19 cellular contexts compared by ENCODE assay signal in genomic region chr2:43623052-43623451, GRCh38. TPM values are rescaled to one million over a fixed set of nuclear protein-coding genes. Genes with fewer than 3 reads are reported as not detected.
DNase-seq lines count a peak whose midpoint lies in the region; ATAC-seq, FAIRE-seq and TF ChIP-seq lines count a peak whose summit lies in the region.
"Had no signal": no experiment of that assay in that cellular context is flagged by ENCODE, and none has a peak within 500 bp of the region (broad histone marks: within the 10 kb centered on the region; RNA-seq: fewer than 3 reads in every experiment).

No MANE protein-coding gene starts in this region.

- no peak for FAIRE-seq in H1 (lab: Jason Lieb, UNC)
- FAIRE-seq: G401.6 had no signal

- no peak overlapping the region for H3K4me2 ChIP-seq in H1 (ENCODE audit: insufficient read depth in 1 of 2, low read depth in 2 of 2, low read length in 2 of 2)
- H3K4me2 ChIP-seq: KMS-11 had no signal

- no peaks in the 10 kb centered on the region for H3K79me1 ChIP-seq in H1 (ENCODE audit: low read depth, low read length)

- H2AFZ ChIP-seq in H1 (ENCODE audit: low read length): peak overlapping the region; percentile 49; the same call in 1 of the 2 replicates

- H3K27ac Mint-ChIP-seq in MCF 10A (ENCODE audit: low read depth, unreplicated experiment): no peak overlapping the region
- H3K27ac Mint-ChIP-seq: endodermal cell had no signal

- TF ChIP-seq CTCF in MCF 10A (IDR thresholded peaks at IDR 0.05; ENCODE audit: unreplicated experiment) (no peak), breast epithelium (IDR thresholded peaks at IDR 0.05) (no peak), H1 (IDR thresholded peaks at IDR 0.05; ENCODE audit: control extremely low read depth in 1 of 3, insufficient read depth in 1 of 3, low read depth in 1 of 3, low read length in 3 of 3) (no peak), lower lobe of right lung (IDR thresholded peaks at IDR 0.05) (no peak), uterus (IDR thresholded peaks at IDR 0.05) (no peak)

- H3K9me3 Mint-ChIP-seq in MCF 10A (ENCODE audit: unreplicated experiment): no peaks in the 10 kb centered on the region
- H3K9me3 Mint-ChIP-seq: central memory CD8-positive, alpha-beta T cell; endodermal cell had no signal

- TF ChIP-seq EP300 in H1 (IDR thresholded peaks at IDR 0.05; ENCODE audit: borderline replicate concordance in 1 of 2, low read depth in 2 of 2, low read length in 2 of 2): no peak

- H3K4me3 ChIP-seq in breast epithelium: no peak overlapping the region
- no peak overlapping the region for H3K4me3 ChIP-seq in H1 (ENCODE audit: extremely low read depth in 1 of 4, insufficient read depth in 2 of 4, low read depth in 3 of 4, low read length in 4 of 4)
- H3K4me3 ChIP-seq in lower lobe of right lung: no peak overlapping the region
- no peak overlapping the region for H3K4me3 ChIP-seq in uterus
- H3K4me3 ChIP-seq: thoracic aorta had no signal

- no peak overlapping the region for H2AK5ac ChIP-seq in H1 (ENCODE audit: low read depth, low read length)

- CTCF ChIA-PET in MCF 10A (lab: Yijun Ruan, JAX) (interaction anchor here (0.5 to 1.1 kb wide), 3 partner anchors 10 to 600 kb away, joined by 3 to 4 read pairs (median 3); no protein-coding TSS in a partner anchor), H1 (lab: Charles Lee; ENCODE audit: partially characterized antibody) (interaction anchor here (1.5 to 1.8 kb wide), 2 partner anchors 11 to 14 kb away, joined by 3 to 4 read pairs; no protein-coding TSS in a partner anchor)

- H3K4me1 ChIP-seq in breast epithelium (no peaks in the 10 kb centered on the region), H1 (replicated peaks in 1 of 4; ENCODE audit: control insufficient read depth in 3 of 4, insufficient read depth in 4 of 4, low read length in 3 of 4) (no peaks in the 10 kb centered on the region), lower lobe of right lung (no peaks in the 10 kb centered on the region), uterus (no peaks in the 10 kb centered on the region)

- no peak overlapping the region for H3K4ac ChIP-seq in H1 (replicated peaks; ENCODE audit: insufficient read length, low read depth, low read length)

- H3K9ac ChIP-seq in H1 (replicated peaks in 1 of 4; ENCODE audit: extremely low read depth in 1 of 4, low read depth in 3 of 4, low read length in 3 of 4): no peak overlapping the region
- H3K9ac ChIP-seq: KMS-11 had no signal

- no peak overlapping the region for H2BK20ac ChIP-seq in H1 (ENCODE audit: low read length)

- no peaks in the 10 kb centered on the region for H3K36me3 ChIP-seq in breast epithelium
- H3K36me3 ChIP-seq in H1 (ENCODE audit: control insufficient read depth in 2 of 4, insufficient read depth in 4 of 4, low read length in 3 of 4): no peaks in the 10 kb centered on the region
- no peaks in the 10 kb centered on the region for H3K36me3 ChIP-seq in lower lobe of right lung
- H3K36me3 ChIP-seq in uterus: no peaks in the 10 kb centered on the region
- H3K36me3 ChIP-seq: thoracic aorta had no signal

- H3K23me2 ChIP-seq in H1 (ENCODE audit: low read depth, low read length): no peaks in the 10 kb centered on the region

- H3K23ac ChIP-seq in H1 (ENCODE audit: insufficient read length): no peak overlapping the region

- no peak overlapping the region for H3K56ac ChIP-seq in H1 (replicated peaks; ENCODE audit: insufficient read length, low read depth, low read length)

- H3K9me3 ChIP-seq in breast epithelium (no peaks in the 10 kb centered on the region), H1 (ENCODE audit: insufficient read depth in 2 of 2, low read depth in 1 of 2, low read length in 1 of 2) (no peaks in the 10 kb centered on the region), lower lobe of right lung (no peaks in the 10 kb centered on the region), uterus (no peaks in the 10 kb centered on the region)
- H3K9me3 ChIP-seq: thoracic aorta had no signal

- DNase-seq in MCF 10A (ENCODE audit: unreplicated experiment) (peak; percentile 6), breast epithelium (ENCODE audit: low spot score in 2 of 2) (no peak), H1 (ENCODE audit: low read depth in 1 of 2, low spot score in 2 of 2) (no peak), lower lobe of right lung (no peak), uterus (peak; percentile 50 to 54)
- DNase-seq: ACHN; activated CD4-positive, alpha-beta T cell treated with anti-CD3 and anti-CD28 coated beads for 4 hours; endodermal cell; NCI-H146; NCI-H526; SHP77 had no signal

- WGBS in H1 (ENCODE audit: extremely low coverage in 1 of 2, insufficient coverage in 1 of 2, insufficient read length in 1 of 2, insufficient replicate concordance in 2 of 2, low coverage in 1 of 2, low lambda C conversion rate in 2 of 2, missing lambda C conversion rate in 1 of 2), 2 experiments: 95% methylated on average over 4 of the region's 4 CpGs; no CpG with 5 or more reads in 1 of the 2 experiments

- H3K36me3 Mint-ChIP-seq in MCF 10A (ENCODE audit: insufficient read depth, unreplicated experiment): no peaks in the 10 kb centered on the region

- H4K5ac ChIP-seq in H1 (ENCODE audit: insufficient read length, low read depth, low read length): no peak overlapping the region

- ATAC-seq in lower lobe of right lung: peak; percentile 39 to 41
- ATAC-seq in GM18909 (IDR thresholded peaks at IDR 0.05; ENCODE audit: poor library complexity, unreplicated experiment): no peak
- no peak for ATAC-seq in HG03097 (IDR thresholded peaks at IDR 0.05; ENCODE audit: low FRiP score, unreplicated experiment)
- ATAC-seq in GM19023 (IDR thresholded peaks at IDR 0.05; ENCODE audit: unreplicated experiment): no peak

- H3K4me3 Mint-ChIP-seq in MCF 10A (ENCODE audit: unreplicated experiment): no peak overlapping the region
- H3K4me3 Mint-ChIP-seq: central memory CD8-positive, alpha-beta T cell; endodermal cell had no signal

- no peaks in the 10 kb centered on the region for H3K79me2 ChIP-seq in H1 (ENCODE audit: control insufficient read depth in 1 of 2, insufficient read depth in 2 of 2, low read length in 2 of 2)

- H3K27me3 Mint-ChIP-seq in MCF 10A (ENCODE audit: insufficient read depth, unreplicated experiment): peaks cover 31% of the 10 kb centered on the region

- no peak for TF ChIP-seq RAD21 in H1 (IDR thresholded peaks at IDR 0.05 in 1 of 2, conservative IDR thresholded peaks at IDR 0.05 in 1 of 2; ENCODE audit: low read depth in 2 of 2, low read length in 2 of 2)

- no peaks in the 10 kb centered on the region for H4K20me1 ChIP-seq in H1 (replicated peaks in 1 of 2; ENCODE audit: control insufficient read depth in 1 of 2, insufficient read depth in 2 of 2, low read length in 2 of 2)

- no peak overlapping the region for H3K14ac ChIP-seq in H1 (ENCODE audit: insufficient read length)

- H3K27me3 ChIP-seq in breast epithelium: no peaks in the 10 kb centered on the region
- H3K27me3 ChIP-seq in H1 (replicated peaks in 1 of 4; ENCODE audit: control insufficient read depth in 3 of 4, extremely low read depth in 1 of 4, insufficient read depth in 3 of 4, low read length in 3 of 4): no peaks in the 10 kb centered on the region
- H3K27me3 ChIP-seq in lower lobe of right lung (ENCODE audit: low read depth): no peaks in the 10 kb centered on the region
- no peaks in the 10 kb centered on the region for H3K27me3 ChIP-seq in uterus

- BruUV-seq in MCF 10A (replicated peaks; lab: Mats Ljungman, UMichigan): no TSS peak

- no peak overlapping the region for H2BK15ac ChIP-seq in H1 (ENCODE audit: low read length)

- H2BK120ac ChIP-seq in H1 (replicated peaks; ENCODE audit: low read depth, low read length): no peak overlapping the region

- no peak overlapping the region for H4K91ac ChIP-seq in H1 (replicated peaks; ENCODE audit: insufficient read length, low read length)

- H3K27ac ChIP-seq in breast epithelium (peak overlapping the region in 1 of 2 donors; percentile 9), H1 (ENCODE audit: low read depth, low read length) (no peak overlapping the region), lower lobe of right lung (peak overlapping the region; percentile 32), uterus (peak overlapping the region; percentile 64 to 69)
- H3K27ac ChIP-seq: HL-60, KMS-11, thoracic aorta had no signal

- H3K4me1 Mint-ChIP-seq in MCF 10A (ENCODE audit: insufficient read depth, unreplicated experiment): no peaks in the 10 kb centered on the region
- H3K4me1 Mint-ChIP-seq: central memory CD8-positive, alpha-beta T cell; endodermal cell had no signal

- TF ChIP-seq POLR2A in breast epithelium (IDR thresholded peaks at IDR 0.05): no peak
- no peak for TF ChIP-seq POLR2A in H1 (IDR thresholded peaks at IDR 0.05; ENCODE audit: control extremely low read depth in 1 of 2, low read depth in 2 of 2, low read length in 2 of 2)
- TF ChIP-seq POLR2A in uterus (IDR thresholded peaks at IDR 0.05): no peak

- intact Hi-C loops in MCF 10A (cut with micrococcal nuclease): no loop called here
- intact Hi-C loops in breast epithelium (cut with DNase I; ENCODE audit: low total_unique reads): no loop called here
- intact Hi-C loops in lower lobe of right lung (cut with DNase I): no loop called here
- intact Hi-C loops in uterus (cut with DNase I; ENCODE audit: low total_unique reads): no loop called here

- H4K8ac ChIP-seq in H1 (ENCODE audit: extremely low read depth, insufficient read depth, low read length): no peak overlapping the region

- POLR2A ChIA-PET in MCF 10A (lab: Yijun Ruan, JAX) (no interaction called here), H1 (lab: Charles Lee; ENCODE audit: partially characterized antibody) (no interaction called here)

- no peak overlapping the region for H3K18ac ChIP-seq in H1 (ENCODE audit: extremely low read depth, low read length)

- no peak overlapping the region for H2BK12ac ChIP-seq in H1 (ENCODE audit: low read depth, low read length)

- H2BK5ac ChIP-seq in H1 (ENCODE audit: low read depth, low read length): no peak overlapping the region

RNA-seq across cellular contexts. Expression of gene PLEKHH2, which starts 14.0 kb away (rescaled TPM):
- total RNA-seq in MCF 10A (2022): 0.93 and 1.2 TPM in 2 replicates
- total RNA-seq in breast epithelium: 10 to 100 TPM; 42.1 to 67.2 (median 63.5) TPM
- 3.1 and 5.0 TPM in 2 replicates for total RNA-seq in H1 (2021; fragmentation: NEBNext Ultra II Directional; extraction: Animal tissue kit (Norgen Biotek cat#: 25700))
- 2.0 and 2.2 TPM in 2 replicates for polyA plus RNA-seq in H1 (2011; rRNA removed)
- polyA plus RNA-seq in H1 (2011; cell fraction: cytosol; rRNA removed): 4.0 TPM
- 4.3 TPM for polyA plus RNA-seq in H1 (2011; cell fraction: nucleus; rRNA removed)
- 2.0 to 3.9 TPM (median 2.7 TPM) in 4 replicates for polyA plus RNA-seq in H1 (2012, experiment 1 of 2)
- polyA plus RNA-seq in H1 (2012, experiment 2 of 2): 0.10 TPM
- 5.0 TPM for polyA plus RNA-seq in H1 (2013, experiment 1 of 2)
- 3.5 TPM for polyA plus RNA-seq in H1 (2013, experiment 2 of 2)
- polyA minus RNA-seq in H1 (2011; rRNA and poly(A)+ RNA removed): 3.9 and 6.0 TPM in 2 replicates
- polyA minus RNA-seq in H1 (2011; cell fraction: cytosol; rRNA and poly(A)+ RNA removed): 2.1 TPM
- 11.8 TPM for polyA minus RNA-seq in H1 (2011; cell fraction: nucleus; rRNA and poly(A)+ RNA removed)
- 42.0 TPM for total RNA-seq in lower lobe of right lung
- 100 to 1,000 TPM in 1 of 4 donors, 10 to 100 TPM in 3; 47.1 to 124 (median 74.8) TPM for total RNA-seq in uterus

RNA-seq across cellular contexts. Expression of gene THADA, which starts 27.2 kb away (rescaled TPM):
- total RNA-seq in MCF 10A (2022): 42.3 and 49.8 TPM in 2 replicates
- 10 to 100 TPM; 41.1 to 60.6 (median 49.5) TPM for total RNA-seq in breast epithelium
- total RNA-seq in H1 (2021; fragmentation: NEBNext Ultra II Directional; extraction: Animal tissue kit (Norgen Biotek cat#: 25700)): 26.8 and 31.4 TPM in 2 replicates
- polyA plus RNA-seq in H1 (2011; rRNA removed): 20.9 and 22.4 TPM in 2 replicates
- 12.8 TPM for polyA plus RNA-seq in H1 (2011; cell fraction: cytosol; rRNA removed)
- 36.2 TPM for polyA plus RNA-seq in H1 (2011; cell fraction: nucleus; rRNA removed)
- 14.3 to 21.5 TPM (median 18.4 TPM) in 4 replicates for polyA plus RNA-seq in H1 (2012, experiment 1 of 2)
- 2.1 TPM for polyA plus RNA-seq in H1 (2012, experiment 2 of 2)
- polyA plus RNA-seq in H1 (2013, experiment 1 of 2): 11.2 TPM
- 11.3 TPM for polyA plus RNA-seq in H1 (2013, experiment 2 of 2)
- polyA minus RNA-seq in H1 (2011; rRNA and poly(A)+ RNA removed): 74.5 and 110 TPM in 2 replicates
- polyA minus RNA-seq in H1 (2011; cell fraction: cytosol; rRNA and poly(A)+ RNA removed): 23.4 TPM
- polyA minus RNA-seq in H1 (2011; cell fraction: nucleus; rRNA and poly(A)+ RNA removed): 79.5 TPM
- total RNA-seq in lower lobe of right lung: 41.2 TPM
- total RNA-seq in uterus: 10 to 100 TPM; 31.2 to 68.8 (median 54.9) TPM

RNA-seq across cellular contexts. Expression of gene C1GALT1C1L, which starts 53.2 kb away (rescaled TPM):
- total RNA-seq in MCF 10A (2022) (0.27 TPM in 1 of 2 replicates, not detected in the other), breast epithelium (1 to 10 TPM; 2.0 to 2.9 (median 2.0) TPM), lower lobe of right lung (0.44 TPM), uterus (1 to 10 TPM in 3 of 4 donors, not detected in 1; 1.5 to 3.7 (median 3.7) TPM)
- not detected in 2 replicates for total RNA-seq in H1 (2021; fragmentation: NEBNext Ultra II Directional; extraction: Animal tissue kit (Norgen Biotek cat#: 25700))
- polyA plus RNA-seq in H1 (2011; rRNA removed): 0.12 TPM in 1 of 2 replicates, not detected in the other
- polyA plus RNA-seq in H1 (2011; cell fraction: cytosol; rRNA removed): 0.21 TPM
- 0.10 TPM for polyA plus RNA-seq in H1 (2011; cell fraction: nucleus; rRNA removed)
- 0.16 TPM in 1 of 4 replicates, not detected in the others for polyA plus RNA-seq in H1 (2012, experiment 1 of 2)
- polyA plus RNA-seq in H1 (2012, experiment 2 of 2): not detected
- not detected for polyA plus RNA-seq in H1 (2013, experiment 1 of 2)
- not detected for polyA plus RNA-seq in H1 (2013, experiment 2 of 2)
- polyA minus RNA-seq in H1 (2011; rRNA and poly(A)+ RNA removed): not detected in 2 replicates
- polyA minus RNA-seq in H1 (2011; cell fraction: cytosol; rRNA and poly(A)+ RNA removed): not detected
- not detected for polyA minus RNA-seq in H1 (2011; cell fraction: nucleus; rRNA and poly(A)+ RNA removed)
- total RNA-seq: endodermal cell had no signal

Comparison
In these comparisons a context has a peak if more than half of its experiments do, and no peak if none do; other contexts are left out.
1. DNase-seq: peak in MCF 10A (single experiment) and uterus (2 of 2); none in breast epithelium (0 of 2), H1 (0 of 2) and lower lobe of right lung (single experiment).
2. ATAC-seq: peak in lower lobe of right lung (2 of 2); none in GM18909 (single experiment), HG03097 (single experiment) and GM19023 (single experiment).